Comparison of ENCODE assay signal across 12 cellular contexts in the genomic region with DNA sequence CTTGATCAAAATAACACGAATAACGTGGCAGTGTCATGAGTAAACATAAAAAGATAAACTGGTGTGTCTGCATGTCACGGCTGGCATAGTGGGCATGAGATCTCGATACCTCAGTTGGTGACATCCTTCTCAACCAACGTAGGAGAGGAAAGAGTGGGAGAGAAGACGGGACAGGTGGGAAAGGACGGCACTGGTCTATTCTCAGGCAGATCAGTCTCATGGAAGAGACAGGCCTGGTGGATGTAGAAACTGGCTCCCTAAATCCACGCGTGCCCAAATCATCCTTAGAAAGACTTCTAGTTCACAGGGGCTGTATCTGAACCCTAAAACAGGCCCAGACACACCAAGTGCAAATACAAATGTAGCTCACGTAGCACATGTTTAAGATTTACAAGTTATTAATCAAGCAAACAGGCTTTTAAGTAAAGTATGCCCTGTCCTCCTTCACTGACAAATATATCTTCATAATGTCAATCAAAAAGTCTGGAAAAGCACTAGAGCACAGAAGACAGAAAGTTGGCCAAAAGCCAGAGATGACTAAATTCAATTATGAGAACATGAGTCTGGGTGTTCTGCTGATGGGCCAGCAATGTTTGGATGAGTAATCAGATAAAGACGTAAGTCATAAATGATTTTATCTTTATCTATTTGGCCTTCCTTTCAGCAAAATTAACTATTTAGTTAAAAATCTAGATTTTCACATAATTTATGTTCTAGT. TPM values are rescaled to one million over a fixed set of nuclear protein-coding genes. Genes with fewer than 3 reads are reported as not detected.
DNase-seq lines count a peak whose midpoint lies in the region; ATAC-seq and TF ChIP-seq lines count a peak whose summit lies in the region.
"Had no signal": no experiment of that assay in that cellular context is flagged by ENCODE, and none has a peak within 500 bp of the region (broad histone marks: within the 10 kb centered on the region; RNA-seq: fewer than 3 reads in every experiment).

No MANE protein-coding gene starts in this region.

- no peak for ATAC-seq in naive thymus-derived CD4-positive, alpha-beta T cell

- H3K4me3 ChIP-seq in naive thymus-derived CD4-positive, alpha-beta T cell (ENCODE audit: low read length): no peak overlapping the region
- no peak overlapping the region for H3K4me3 ChIP-seq in ascending aorta

- H3K4me1 ChIP-seq in naive thymus-derived CD4-positive, alpha-beta T cell (ENCODE audit: control insufficient read depth in 2 of 2, insufficient read depth in 2 of 2, low read length in 2 of 2): no peaks in the 10 kb centered on the region
- no peaks in the 10 kb centered on the region for H3K4me1 ChIP-seq in ascending aorta

- intact Hi-C loops in naive thymus-derived CD4-positive, alpha-beta T cell (cut with micrococcal nuclease): no loop called here
- intact Hi-C loops in ascending aorta (cut with DNase I): no loop called here

- no peak overlapping the region for H3K27ac ChIP-seq in naive thymus-derived CD4-positive, alpha-beta T cell (ENCODE audit: low read depth, low read length)
- no peak overlapping the region for H3K27ac ChIP-seq in ascending aorta

- POLR2A ChIA-PET in naive thymus-derived CD4-positive, alpha-beta T cell (lab: Charles Lee): no interaction called here

- peaks cover 0 to 9% (median 0%) of the 10 kb centered on the region in 11 donors for H3K9me3 Mint-ChIP-seq in naive thymus-derived CD4-positive, alpha-beta T cell
- H3K9me3 Mint-ChIP-seq: nephron had no signal

- no peaks in the 10 kb centered on the region for H3K9me3 ChIP-seq in naive thymus-derived CD4-positive, alpha-beta T cell (ENCODE audit: control insufficient read depth in 2 of 3, low read length in 3 of 3)
- H3K9me3 ChIP-seq in ascending aorta: no peaks in the 10 kb centered on the region

- DNase-seq in EL (peak; percentile 3), HT1080 (ENCODE audit: low read depth) (peak; percentile 73), astrocyte of the hippocampus (ENCODE audit: low read depth, low spot score) (peak; percentile 50), left kidney (ENCODE audit: low read depth, low spot score) (peak; percentile 51), GOT3 (lab: John Stamatoyannopoulos, UW) (no peak), dedifferentiated amniotic fluid mesenchymal stem cell (ENCODE audit: extremely low spot score) (no peak), ascending aorta (ENCODE audit: low spot score in 2 of 2) (no peak)
- no peak for DNase-seq in naive thymus-derived CD4-positive, alpha-beta T cell
- DNase-seq: activated effector memory CD4-positive, alpha-beta T cell treated with Interleukin-2 at 50 U/mL for 16 hours; effector memory CD4-positive, alpha-beta T cell; NCI-H2081 had no signal

- peaks cover 0 to 47% (median 0%) of the 10 kb centered on the region in 3 experiments for H3K36me3 ChIP-seq in naive thymus-derived CD4-positive, alpha-beta T cell (ENCODE audit: control insufficient read depth in 2 of 3, insufficient read depth in 3 of 3, low read length in 3 of 3)
- H3K36me3 ChIP-seq in ascending aorta: no peaks in the 10 kb centered on the region

- TF ChIP-seq CTCF in ascending aorta (IDR thresholded peaks at IDR 0.05): no peak

- H3K4me1 Mint-ChIP-seq in naive thymus-derived CD4-positive, alpha-beta T cell: peaks cover 19 to 61% (median 50%) of the 10 kb centered on the region in 7 donors

- peaks cover 28 to 69% (median 55%) of the 10 kb centered on the region in 5 donors for H3K36me3 Mint-ChIP-seq in naive thymus-derived CD4-positive, alpha-beta T cell

- H3K27ac Mint-ChIP-seq in naive thymus-derived CD4-positive, alpha-beta T cell: no peak overlapping the region
- H3K27ac Mint-ChIP-seq: nephron had no signal

- no peaks in the 10 kb centered on the region for H3K27me3 Mint-ChIP-seq in naive thymus-derived CD4-positive, alpha-beta T cell

- H3K4me3 Mint-ChIP-seq in naive thymus-derived CD4-positive, alpha-beta T cell: no peak overlapping the region
- H3K4me3 Mint-ChIP-seq: nephron had no signal

- no peaks in the 10 kb centered on the region for H3K27me3 ChIP-seq in naive thymus-derived CD4-positive, alpha-beta T cell (ENCODE audit: control insufficient read depth in 2 of 2, insufficient read depth in 2 of 2, low read length in 2 of 2)
- no peaks in the 10 kb centered on the region for H3K27me3 ChIP-seq in ascending aorta

- CTCF ChIA-PET in naive thymus-derived CD4-positive, alpha-beta T cell (lab: Charles Lee): interaction anchor here (0.6 kb wide), 1 partner anchor 416 kb away, joined by 3 read pairs; no protein-coding TSS in a partner anchor

RNA-seq across cellular contexts. Expression of gene SFMBT2, which starts 56.3 kb away (rescaled TPM):
- 1.9 and 2.4 TPM in 2 replicates for total RNA-seq in HT1080 (2014; rRNA removed; shearing (Covaris generic))
- 1.2 and 1.7 TPM in 2 replicates for polyA plus RNA-seq in HT1080 (2015; cell fraction: cytosol; rRNA removed)
- polyA plus RNA-seq in HT1080 (2015; cell fraction: nucleus; rRNA removed): 2.3 and 3.1 TPM in 2 replicates
- total RNA-seq in naive thymus-derived CD4-positive, alpha-beta T cell: 10 to 100 TPM; 38.6 to 50.9 (median 40.9) TPM
- polyA plus RNA-seq in naive thymus-derived CD4-positive, alpha-beta T cell: 1 to 10 TPM; 7.4 to 8.1 TPM
- total RNA-seq in ascending aorta: 2.2 TPM

Comparison
In these comparisons a context has a peak if more than half of its experiments do, and no peak if none do; other contexts are left out.
1. DNase-seq: peak in EL (single experiment), HT1080 (single experiment), astrocyte of the hippocampus (single experiment) and left kidney (single experiment); none in GOT3 (single experiment), naive thymus-derived CD4-positive, alpha-beta T cell (0 of 9), dedifferentiated amniotic fluid mesenchymal stem cell (single experiment) and ascending aorta (0 of 2).
2. RNA of gene SFMBT2, which starts 56.3 kb away (total RNA-seq): 38.6 to 50.9 TPM in naive thymus-derived CD4-positive, alpha-beta T cell; 1.9 to 2.4 TPM in HT1080 and 2.2 TPM in ascending aorta (single experiment); every median in the first group is over 10 times any median in the second.